1 cellular context compared by ENCODE assay signal in the genomic region with DNA sequence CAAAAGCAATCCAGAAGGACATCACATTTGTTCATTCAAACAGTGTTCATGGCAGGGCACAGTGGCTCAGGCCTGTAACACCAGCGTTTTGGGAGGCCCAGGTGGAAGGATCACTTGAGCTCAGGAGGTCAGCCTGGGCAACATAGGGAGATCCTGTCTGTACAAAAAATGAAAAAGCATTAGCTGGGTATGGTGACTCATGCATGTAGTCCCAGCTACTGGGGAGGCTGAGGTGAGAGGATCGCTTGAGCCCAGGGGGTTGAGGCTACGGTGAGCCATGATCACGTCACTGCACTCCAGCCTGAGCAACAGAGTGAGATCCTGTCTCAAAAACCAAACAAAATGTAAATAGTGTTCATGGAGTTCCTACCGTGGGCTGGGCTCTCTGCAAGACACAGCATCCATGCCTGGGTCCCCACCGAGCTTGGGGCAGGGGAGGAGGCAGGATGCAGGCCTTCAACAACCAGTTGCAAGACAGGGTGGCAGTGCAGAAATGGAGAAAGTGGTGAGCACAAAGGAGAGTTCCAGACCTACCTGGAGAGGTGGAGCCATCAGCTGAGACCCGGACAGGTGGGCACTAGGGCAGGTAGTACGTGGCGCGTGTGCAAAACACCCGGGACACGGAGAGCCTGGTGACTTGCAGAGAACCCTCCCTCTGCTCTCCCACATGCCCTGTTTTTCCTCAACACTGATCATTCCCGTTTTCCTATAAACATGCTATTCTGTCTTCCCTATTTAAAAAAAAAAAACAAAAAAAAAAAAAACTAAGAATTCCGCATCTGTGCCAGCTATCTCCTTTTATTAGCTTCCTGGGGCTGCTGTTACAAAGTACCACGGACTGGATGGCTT.
A peak's percentile ranks its signal among the peaks of the same experiment; 100 is the strongest.
TF ChIP-seq lines count a peak whose summit lies in the region.

No MANE protein-coding gene starts in this region.

TF ChIP-seq in HepG2, 621 proteins besides CTCF, POLR2A, EP300 and RAD21 (continued from another document):
- TF ChIP-seq ZNF501 (CRISPR knock-in tag; IDR thresholded peaks at IDR 0.05) (0 out of 2 replicates have a peak, but pooled peaks have one; percentile 29), ELF3 (CRISPR knock-in tag; IDR thresholded peaks at IDR 0.05) (0 out of 2 replicates have a peak, but pooled peaks have one; percentile 1), ZNF138 (CRISPR knock-in tag; IDR thresholded peaks at IDR 0.05; ENCODE audit: low read depth) (no peak), ZNF121 (CRISPR knock-in tag; IDR thresholded peaks at IDR 0.05) (peak; percentile 89), SUZ12 (IDR thresholded peaks at IDR 0.05; ENCODE audit: low read depth, low read length) (no peak), XRCC5 (optimal IDR thresholded peaks at IDR 0.05; ENCODE audit: low read length) (no peak), SP4 (CRISPR knock-in tag; IDR thresholded peaks at IDR 0.05) (peak; percentile 33; the same call in 1 of the 2 replicates), ZFX (CRISPR knock-in tag; IDR thresholded peaks at IDR 0.05; ENCODE audit: low read depth) (0 out of 2 replicates have a peak, but pooled peaks have one; percentile 23), FOSL2 (CRISPR knock-in tag; IDR thresholded peaks at IDR 0.05) (peak; percentile 33; the same call in 1 of the 2 replicates), ZBTB38 (CRISPR knock-in tag; IDR thresholded peaks at IDR 0.05) (peak; percentile 68; the same call in 1 of the 2 replicates), ZFP37 (CRISPR knock-in tag; IDR thresholded peaks at IDR 0.05; ENCODE audit: borderline replicate concordance) (no peak)
- TF ChIP-seq, protein P1, sequence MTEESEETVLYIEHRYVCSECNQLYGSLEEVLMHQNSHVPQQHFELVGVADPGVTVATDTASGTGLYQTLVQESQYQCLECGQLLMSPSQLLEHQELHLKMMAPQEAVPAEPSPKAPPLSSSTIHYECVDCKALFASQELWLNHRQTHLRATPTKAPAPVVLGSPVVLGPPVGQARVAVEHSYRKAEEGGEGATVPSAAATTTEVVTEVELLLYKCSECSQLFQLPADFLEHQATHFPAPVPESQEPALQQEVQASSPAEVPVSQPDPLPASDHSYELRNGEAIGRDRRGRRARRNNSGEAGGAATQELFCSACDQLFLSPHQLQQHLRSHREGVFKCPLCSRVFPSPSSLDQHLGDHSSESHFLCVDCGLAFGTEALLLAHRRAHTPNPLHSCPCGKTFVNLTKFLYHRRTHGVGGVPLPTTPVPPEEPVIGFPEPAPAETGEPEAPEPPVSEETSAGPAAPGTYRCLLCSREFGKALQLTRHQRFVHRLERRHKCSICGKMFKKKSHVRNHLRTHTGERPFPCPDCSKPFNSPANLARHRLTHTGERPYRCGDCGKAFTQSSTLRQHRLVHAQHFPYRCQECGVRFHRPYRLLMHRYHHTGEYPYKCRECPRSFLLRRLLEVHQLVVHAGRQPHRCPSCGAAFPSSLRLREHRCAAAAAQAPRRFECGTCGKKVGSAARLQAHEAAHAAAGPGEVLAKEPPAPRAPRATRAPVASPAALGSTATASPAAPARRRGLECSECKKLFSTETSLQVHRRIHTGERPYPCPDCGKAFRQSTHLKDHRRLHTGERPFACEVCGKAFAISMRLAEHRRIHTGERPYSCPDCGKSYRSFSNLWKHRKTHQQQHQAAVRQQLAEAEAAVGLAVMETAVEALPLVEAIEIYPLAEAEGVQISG (CRISPR knock-in tag; IDR thresholded peaks at IDR 0.05): no peak
- TF ChIP-seq, protein P2, sequence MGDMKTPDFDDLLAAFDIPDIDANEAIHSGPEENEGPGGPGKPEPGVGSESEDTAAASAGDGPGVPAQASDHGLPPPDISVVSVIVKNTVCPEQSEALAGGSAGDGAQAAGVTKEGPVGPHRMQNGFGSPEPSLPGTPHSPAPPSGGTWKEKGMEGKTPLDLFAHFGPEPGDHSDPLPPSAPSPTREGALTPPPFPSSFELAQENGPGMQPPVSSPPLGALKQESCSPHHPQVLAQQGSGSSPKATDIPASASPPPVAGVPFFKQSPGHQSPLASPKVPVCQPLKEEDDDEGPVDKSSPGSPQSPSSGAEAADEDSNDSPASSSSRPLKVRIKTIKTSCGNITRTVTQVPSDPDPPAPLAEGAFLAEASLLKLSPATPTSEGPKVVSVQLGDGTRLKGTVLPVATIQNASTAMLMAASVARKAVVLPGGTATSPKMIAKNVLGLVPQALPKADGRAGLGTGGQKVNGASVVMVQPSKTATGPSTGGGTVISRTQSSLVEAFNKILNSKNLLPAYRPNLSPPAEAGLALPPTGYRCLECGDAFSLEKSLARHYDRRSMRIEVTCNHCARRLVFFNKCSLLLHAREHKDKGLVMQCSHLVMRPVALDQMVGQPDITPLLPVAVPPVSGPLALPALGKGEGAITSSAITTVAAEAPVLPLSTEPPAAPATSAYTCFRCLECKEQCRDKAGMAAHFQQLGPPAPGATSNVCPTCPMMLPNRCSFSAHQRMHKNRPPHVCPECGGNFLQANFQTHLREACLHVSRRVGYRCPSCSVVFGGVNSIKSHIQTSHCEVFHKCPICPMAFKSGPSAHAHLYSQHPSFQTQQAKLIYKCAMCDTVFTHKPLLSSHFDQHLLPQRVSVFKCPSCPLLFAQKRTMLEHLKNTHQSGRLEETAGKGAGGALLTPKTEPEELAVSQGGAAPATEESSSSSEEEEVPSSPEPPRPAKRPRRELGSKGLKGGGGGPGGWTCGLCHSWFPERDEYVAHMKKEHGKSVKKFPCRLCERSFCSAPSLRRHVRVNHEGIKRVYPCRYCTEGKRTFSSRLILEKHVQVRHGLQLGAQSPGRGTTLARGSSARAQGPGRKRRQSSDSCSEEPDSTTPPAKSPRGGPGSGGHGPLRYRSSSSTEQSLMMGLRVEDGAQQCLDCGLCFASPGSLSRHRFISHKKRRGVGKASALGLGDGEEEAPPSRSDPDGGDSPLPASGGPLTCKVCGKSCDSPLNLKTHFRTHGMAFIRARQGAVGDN (CRISPR knock-in tag; IDR thresholded peaks at IDR 0.05): peak; percentile 44; the same call in 1 of the 2 replicates
- TF ChIP-seq, protein P3, sequence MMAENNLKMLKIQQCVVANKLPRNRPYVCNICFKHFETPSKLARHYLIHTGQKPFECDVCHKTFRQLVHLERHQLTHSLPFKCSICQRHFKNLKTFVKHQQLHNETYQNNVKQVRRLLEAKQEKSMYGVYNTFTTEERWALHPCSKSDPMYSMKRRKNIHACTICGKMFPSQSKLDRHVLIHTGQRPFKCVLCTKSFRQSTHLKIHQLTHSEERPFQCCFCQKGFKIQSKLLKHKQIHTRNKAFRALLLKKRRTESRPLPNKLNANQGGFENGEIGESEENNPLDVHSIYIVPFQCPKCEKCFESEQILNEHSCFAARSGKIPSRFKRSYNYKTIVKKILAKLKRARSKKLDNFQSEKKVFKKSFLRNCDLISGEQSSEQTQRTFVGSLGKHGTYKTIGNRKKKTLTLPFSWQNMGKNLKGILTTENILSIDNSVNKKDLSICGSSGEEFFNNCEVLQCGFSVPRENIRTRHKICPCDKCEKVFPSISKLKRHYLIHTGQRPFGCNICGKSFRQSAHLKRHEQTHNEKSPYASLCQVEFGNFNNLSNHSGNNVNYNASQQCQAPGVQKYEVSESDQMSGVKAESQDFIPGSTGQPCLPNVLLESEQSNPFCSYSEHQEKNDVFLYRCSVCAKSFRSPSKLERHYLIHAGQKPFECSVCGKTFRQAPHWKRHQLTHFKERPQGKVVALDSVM (CRISPR knock-in tag; IDR thresholded peaks at IDR 0.05): peak; percentile 91
